Comparison of ENCODE assay signal across 1 cellular context in genomic region chr13:109758937-109759480, GRCh38.
TF ChIP-seq lines count a peak whose summit lies in the region.

No MANE protein-coding gene starts in this region.

TF ChIP-seq in GM23338, 12 proteins besides CTCF, POLR2A, EP300 and RAD21 (continued from another document):
- TF ChIP-seq ZNF462 (CRISPR knock-in tag; IDR thresholded peaks at IDR 0.05) (no peak), STAT1 (IDR thresholded peaks at IDR 0.05; ENCODE audit: unreplicated experiment) (no peak), EZH2 (IDR thresholded peaks at IDR 0.05; ENCODE audit: low read depth, unreplicated experiment) (no peak), ZNF114 (CRISPR knock-in tag; IDR thresholded peaks at IDR 0.05) (no peak), POLR2AphosphoS5 (IDR thresholded peaks at IDR 0.05; ENCODE audit: low read depth) (no peak), NANOG (IDR thresholded peaks at IDR 0.05; ENCODE audit: borderline replicate concordance) (no peak), ETS1 (IDR thresholded peaks at IDR 0.05) (no peak), CREB1 (CRISPR knock-in tag; IDR thresholded peaks at IDR 0.05; ENCODE audit: low read depth) (no peak), REST (IDR thresholded peaks at IDR 0.05; ENCODE audit: unreplicated experiment) (no peak), ZNF331 (CRISPR knock-in tag; IDR thresholded peaks at IDR 0.05; ENCODE audit: low read depth) (no peak)
